In genomic region chr1:2927995-2928732, GRCh38 we compare ENCODE assay signal across 22 cellular contexts.
DNase-seq lines count a peak whose midpoint lies in the region; ATAC-seq, FAIRE-seq and TF ChIP-seq lines count a peak whose summit lies in the region.
"Had no signal": no experiment of that assay in that cellular context is flagged by ENCODE, and none has a peak within 500 bp of the region (broad histone marks: within the 10 kb centered on the region; RNA-seq: fewer than 3 reads in every experiment).

No MANE protein-coding gene starts in this region.

- no peak overlapping the region for H3K23ac ChIP-seq in H1 (ENCODE audit: insufficient read length)

- H3K4me1 ChIP-seq in ascending aorta: peaks cover 12 to 30% of the 10 kb centered on the region in 2 donors
- no peaks in the 10 kb centered on the region for H3K4me1 ChIP-seq in H1 (replicated peaks in 1 of 4; ENCODE audit: control insufficient read depth in 3 of 4, insufficient read depth in 4 of 4, low read length in 3 of 4)
- H3K4me1 ChIP-seq in spleen: no peaks in the 10 kb centered on the region
- H3K4me1 ChIP-seq in PC-3 (ENCODE audit: insufficient read depth, low read length): no peaks in the 10 kb centered on the region

- no peak for TF ChIP-seq RAD21 in H1 (IDR thresholded peaks at IDR 0.05 in 1 of 2, conservative IDR thresholded peaks at IDR 0.05 in 1 of 2; ENCODE audit: low read depth in 2 of 2, low read length in 2 of 2)

- H3K36me3 ChIP-seq in ascending aorta (no peaks in the 10 kb centered on the region), H1 (ENCODE audit: control insufficient read depth in 2 of 4, insufficient read depth in 4 of 4, low read length in 3 of 4) (no peaks in the 10 kb centered on the region), spleen (no peaks in the 10 kb centered on the region), PC-3 (ENCODE audit: low read depth, low read length) (no peaks in the 10 kb centered on the region)
- H3K36me3 ChIP-seq: BLaER1 treated with 17β-estradiol and CSF1 and Interleukin-3, amounts not matched to agents 10 nM and 100 nM had no signal

- H3K79me2 ChIP-seq in H1 (ENCODE audit: control insufficient read depth in 1 of 2, insufficient read depth in 2 of 2, low read length in 2 of 2) (no peaks in the 10 kb centered on the region), PC-3 (ENCODE audit: low read length) (no peaks in the 10 kb centered on the region)

- no peak overlapping the region for H2AK5ac ChIP-seq in H1 (ENCODE audit: low read depth, low read length)

- H2BK15ac ChIP-seq in H1 (ENCODE audit: low read length): no peak overlapping the region

- no peak for TF ChIP-seq EP300 in H1 (IDR thresholded peaks at IDR 0.05; ENCODE audit: borderline replicate concordance in 1 of 2, low read depth in 2 of 2, low read length in 2 of 2)

- H3K56ac ChIP-seq in H1 (replicated peaks; ENCODE audit: insufficient read length, low read depth, low read length): no peak overlapping the region

- no peak overlapping the region for H2BK12ac ChIP-seq in H1 (ENCODE audit: low read depth, low read length)

- H3K27me3 ChIP-seq in ascending aorta (no peaks in the 10 kb centered on the region), H1 (replicated peaks in 1 of 4; ENCODE audit: control insufficient read depth in 3 of 4, extremely low read depth in 1 of 4, insufficient read depth in 3 of 4, low read length in 3 of 4) (no peaks in the 10 kb centered on the region), spleen (replicated peaks in 1 of 7) (peaks cover 0 to 59% (median 3%) of the 10 kb centered on the region in 7 donors), PC-3 (ENCODE audit: low read length) (peaks cover 100% of the 10 kb centered on the region)

- H3K9me3 ChIP-seq in ascending aorta: peaks cover 4 to 8% of the 10 kb centered on the region in 2 donors
- H3K9me3 ChIP-seq in H1 (ENCODE audit: insufficient read depth in 2 of 2, low read depth in 1 of 2, low read length in 1 of 2): peaks cover 80 to 100% of the 10 kb centered on the region in 2 experiments
- H3K9me3 ChIP-seq in spleen: no peaks in the 10 kb centered on the region
- no peaks in the 10 kb centered on the region for H3K9me3 ChIP-seq in PC-3 (ENCODE audit: low read length)
- H3K9me3 ChIP-seq: BLaER1 treated with 17β-estradiol and CSF1 and Interleukin-3, amounts not matched to agents 10 nM and 100 nM had no signal

- H3K23me2 ChIP-seq in H1 (ENCODE audit: low read depth, low read length): no peaks in the 10 kb centered on the region

- H2BK120ac ChIP-seq in H1 (replicated peaks; ENCODE audit: low read depth, low read length): no peak overlapping the region

- H2BK5ac ChIP-seq in H1 (ENCODE audit: low read depth, low read length): no peak overlapping the region

- no peak overlapping the region for H3K14ac ChIP-seq in H1 (ENCODE audit: insufficient read length)

- intact Hi-C loops in ascending aorta (cut with DNase I) (loop anchor here (5.0 kb wide), 6 partner anchors 39 to 494 kb away; no protein-coding TSS in a partner anchor), spleen (cut with DNase I; ENCODE audit: low total_unique reads) (no loop called here), PC-3 (cut with micrococcal nuclease) (no loop called here)

- no TSS peak for BruUV-seq in PC-3 (replicated peaks; lab: Mats Ljungman, UMichigan)

- no peak overlapping the region for H2BK20ac ChIP-seq in H1 (ENCODE audit: low read length)

- no peak overlapping the region for H4K5ac ChIP-seq in H1 (ENCODE audit: insufficient read length, low read depth, low read length)

- H4K20me1 ChIP-seq in H1 (replicated peaks in 1 of 2; ENCODE audit: control insufficient read depth in 1 of 2, insufficient read depth in 2 of 2, low read length in 2 of 2) (no peaks in the 10 kb centered on the region), PC-3 (ENCODE audit: low read length) (no peaks in the 10 kb centered on the region)

- H3K4me2 ChIP-seq in H1 (ENCODE audit: insufficient read depth in 1 of 2, low read depth in 2 of 2, low read length in 2 of 2) (no peak overlapping the region), PC-3 (ENCODE audit: low read length) (no peak overlapping the region)

- 0 out of 2 replicates have a peak overlapping the region, but pooled peaks have one; percentile 25 for H4K8ac ChIP-seq in H1 (ENCODE audit: extremely low read depth, insufficient read depth, low read length)

- peak; percentile 16 to 82 for DNase-seq in ascending aorta (ENCODE audit: low spot score in 2 of 2)
- DNase-seq in H1 (ENCODE audit: low read depth in 1 of 2, low spot score in 2 of 2): no peak
- peak; percentile 37 for DNase-seq in retina
- no peak for DNase-seq in spleen
- DNase-seq in RKO (ENCODE audit: low spot score): no peak
- DNase-seq in PC-3: no peak
- no peak for DNase-seq in NCI-H1436 treated with DMSO at 0.1 percent for 48 hours (lab: John Stamatoyannopoulos, UW)
- DNase-seq: CD4-positive, alpha-beta T cell; GOT3; HCEC 1CT; KBM-7; NCI-H1105; NCI-H146; NCI-H1930; NCI-H446; NCI-H524 treated with DMSO at 0.1 percent for 48 hours; NCI-H774; Right ventricle myocardium superior had no signal

- no peak for FAIRE-seq in H1 (lab: Jason Lieb, UNC)
- FAIRE-seq: A204.1, D721Med, HTR-8/SVneo had no signal

- no peak overlapping the region for H3K4ac ChIP-seq in H1 (replicated peaks; ENCODE audit: insufficient read length, low read depth, low read length)

- no peaks in the 10 kb centered on the region for H3K79me1 ChIP-seq in H1 (ENCODE audit: low read depth, low read length)

- H3K9ac ChIP-seq in H1 (replicated peaks in 1 of 4; ENCODE audit: extremely low read depth in 1 of 4, low read depth in 3 of 4, low read length in 3 of 4): no peak overlapping the region
- H3K9ac ChIP-seq in PC-3 (ENCODE audit: low read length): no peak overlapping the region
- H3K9ac ChIP-seq: BLaER1 treated with 17β-estradiol and CSF1 and Interleukin-3, amounts not matched to agents 10 nM and 100 nM had no signal

- no peak for TF ChIP-seq POLR2A in H1 (IDR thresholded peaks at IDR 0.05; ENCODE audit: control extremely low read depth in 1 of 2, low read depth in 2 of 2, low read length in 2 of 2)
- TF ChIP-seq POLR2A in spleen (IDR thresholded peaks at IDR 0.05): no peak

- peak overlapping the region; percentile 92 to 95 for H3K27ac ChIP-seq in ascending aorta
- H3K27ac ChIP-seq in H1 (ENCODE audit: low read depth, low read length): no peak overlapping the region
- no peak overlapping the region for H3K27ac ChIP-seq in spleen
- no peak overlapping the region for H3K27ac ChIP-seq in PC-3 (ENCODE audit: low read length)
- H3K27ac ChIP-seq: BLaER1 treated with 17β-estradiol and CSF1 and Interleukin-3, amounts not matched to agents 10 nM and 100 nM had no signal

- WGBS in H1 (ENCODE audit: extremely low coverage in 1 of 2, insufficient coverage in 1 of 2, insufficient read length in 1 of 2, insufficient replicate concordance in 2 of 2, low coverage in 1 of 2, low lambda C conversion rate in 2 of 2, missing lambda C conversion rate in 1 of 2), 2 experiments: 86% methylated on average over 31 of the region's 31 CpGs; no CpG with 5 or more reads in 1 of the 2 experiments
- 80 to 89% (median 85%) methylated on average over 23 to 31 of the region's 31 CpGs for WGBS in spleen, 5 donors

- H3K9me2 ChIP-seq in PC-3 (replicated peaks; ENCODE audit: low read length): no peaks in the 10 kb centered on the region

- ATAC-seq in PC-3: no peak

- no peak overlapping the region for H4K91ac ChIP-seq in H1 (replicated peaks; ENCODE audit: insufficient read length, low read length)

- H3K18ac ChIP-seq in H1 (ENCODE audit: extremely low read depth, low read length): no peak overlapping the region

- H3K4me3 ChIP-seq in ascending aorta (peak overlapping the region in 1 of 2 donors; percentile 37), H1 (ENCODE audit: extremely low read depth in 1 of 4, insufficient read depth in 2 of 4, low read depth in 3 of 4, low read length in 4 of 4) (no peak overlapping the region), spleen (no peak overlapping the region), PC-3 (ENCODE audit: low read length) (no peak overlapping the region)
- H3K4me3 ChIP-seq: BLaER1 treated with 17β-estradiol and CSF1 and Interleukin-3, amounts not matched to agents 10 nM and 100 nM had no signal

- H2AFZ ChIP-seq in H1 (ENCODE audit: low read length) (no peak overlapping the region), PC-3 (ENCODE audit: low read length) (no peak overlapping the region)

- CTCF ChIA-PET in H1 (lab: Charles Lee; ENCODE audit: partially characterized antibody): interaction anchor here (0.8 kb wide), 1 partner anchor 10 kb away, joined by 3 read pairs; no protein-coding TSS in a partner anchor
- CTCF ChIA-PET in PC-3 (lab: Charles Lee): no interaction called here

- no peaks in the 10 kb centered on the region for H3F3A ChIP-seq in PC-3 (ENCODE audit: low read length, unreplicated experiment)

- TF ChIP-seq CTCF in ascending aorta (IDR thresholded peaks at IDR 0.05) (no peak), H1 (IDR thresholded peaks at IDR 0.05; ENCODE audit: control extremely low read depth in 1 of 3, insufficient read depth in 1 of 3, low read depth in 1 of 3, low read length in 3 of 3) (no peak), spleen (IDR thresholded peaks at IDR 0.05 in 8 of 11, conservative IDR thresholded peaks at IDR 0.05 in 3 of 11) (no peak), PC-3 (conservative IDR thresholded peaks at IDR 0.05; ENCODE audit: low read depth, low read length) (no peak)

- POLR2A ChIA-PET in H1 (lab: Charles Lee; ENCODE audit: partially characterized antibody): no interaction called here
- POLR2A ChIA-PET in PC-3 (lab: Charles Lee; ENCODE audit: unreplicated experiment): no interaction called here

TF ChIP-seq in H1, 55 proteins besides CTCF, POLR2A, EP300 and RAD21:
- no peak for TF ChIP-seq JUND (IDR thresholded peaks at IDR 0.05; ENCODE audit: low read length)
- TF ChIP-seq CREB1 (IDR thresholded peaks at IDR 0.05): no peak
- no peak for TF ChIP-seq YY1 (IDR thresholded peaks at IDR 0.05; ENCODE audit: low read depth, low read length)
- no peak for TF ChIP-seq RXRA (IDR thresholded peaks at IDR 0.05; ENCODE audit: insufficient read depth, low read depth, low read length)
- TF ChIP-seq BRCA1 (IDR thresholded peaks at IDR 0.05; ENCODE audit: low read depth, low read length): no peak
- TF ChIP-seq, protein P1, sequence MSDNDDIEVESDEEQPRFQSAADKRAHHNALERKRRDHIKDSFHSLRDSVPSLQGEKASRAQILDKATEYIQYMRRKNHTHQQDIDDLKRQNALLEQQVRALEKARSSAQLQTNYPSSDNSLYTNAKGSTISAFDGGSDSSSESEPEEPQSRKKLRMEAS (IDR thresholded peaks at IDR 0.05): no peak
- no peak for TF ChIP-seq CHD2 (IDR thresholded peaks at IDR 0.05; ENCODE audit: low read length)

Comparison
In these comparisons a context has a peak if more than half of its experiments do, and no peak if none do; other contexts are left out.
1. DNase-seq: peak in ascending aorta (2 of 2) and retina (single experiment); none in H1 (0 of 2), spleen (single experiment), RKO (single experiment), PC-3 (single experiment) and NCI-H1436 treated with DMSO at 0.1 percent for 48 hours (single experiment).
2. H3K27ac ChIP-seq: peak in ascending aorta (2 of 2); none in H1 (single experiment), spleen (0 of 8) and PC-3 (single experiment).